ENCODE assay signal across 12 cellular contexts in the genomic region with DNA sequence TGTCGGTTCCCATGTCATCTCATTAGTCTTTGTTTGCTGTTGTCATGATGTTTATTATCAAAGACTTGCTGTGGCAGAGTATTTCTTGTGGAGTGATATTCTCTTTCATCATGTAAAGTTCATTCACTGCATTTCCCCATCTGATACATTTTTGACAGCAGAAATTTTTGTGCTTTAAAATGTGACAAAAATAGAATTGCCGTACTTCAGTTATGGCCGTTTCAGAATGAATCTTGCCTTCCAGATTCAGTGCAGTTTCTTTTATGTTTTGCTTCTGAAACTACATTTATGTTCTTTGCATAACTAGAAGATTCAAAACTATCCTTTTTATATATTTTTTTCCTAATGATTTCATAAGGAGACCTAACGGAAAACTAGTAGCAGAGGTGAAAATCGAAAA. TPM values are rescaled to one million over a fixed set of nuclear protein-coding genes. Genes with fewer than 3 reads are reported as not detected.
DNase-seq lines count a peak whose midpoint lies in the region; ATAC-seq and TF ChIP-seq lines count a peak whose summit lies in the region.
"Had no signal": no experiment of that assay in that cellular context is flagged by ENCODE, and none has a peak within 500 bp of the region (broad histone marks: within the 10 kb centered on the region; RNA-seq: fewer than 3 reads in every experiment).

No MANE protein-coding gene starts in this region.

- TF ChIP-seq CTCF in glutamatergic neuron (IDR thresholded peaks at IDR 0.05; ENCODE audit: partially characterized antibody, unreplicated experiment) = no peak

- H3K9me3 Mint-ChIP-seq in stimulated activated naive CD8-positive, alpha-beta T cell treated with anti-CD3 and anti-CD28 coated beads, Interleukin-15, Interleukin-2, amounts not matched to agents 100 ng/mL and 50 ng/mL, for 24 hours = no peaks in the 10 kb centered on the region
- H3K9me3 Mint-ChIP-seq in T-cell (no peaks in the 10 kb centered on the region), glutamatergic neuron (ENCODE audit: unreplicated experiment) (no peaks in the 10 kb centered on the region)

- H3K27ac Mint-ChIP-seq in stimulated activated naive CD8-positive, alpha-beta T cell treated with anti-CD3 and anti-CD28 coated beads, Interleukin-15, Interleukin-2, amounts not matched to agents 100 ng/mL and 50 ng/mL, for 24 hours = peak overlapping the region; percentile 94
- peak overlapping the region; percentile 88 to 91 for H3K27ac Mint-ChIP-seq in T-cell
- H3K27ac Mint-ChIP-seq in glutamatergic neuron (ENCODE audit: unreplicated experiment) = no peak overlapping the region

- peaks cover 67% of the 10 kb centered on the region for H3K36me3 Mint-ChIP-seq in stimulated activated naive CD8-positive, alpha-beta T cell treated with anti-CD3 and anti-CD28 coated beads, Interleukin-15, Interleukin-2, amounts not matched to agents 100 ng/mL and 50 ng/mL, for 24 hours (ENCODE audit: low read depth)
- peaks cover 34% of the 10 kb centered on the region for H3K36me3 Mint-ChIP-seq in T-cell
- H3K36me3 Mint-ChIP-seq in glutamatergic neuron (ENCODE audit: unreplicated experiment) = no peaks in the 10 kb centered on the region

- CTCF ChIA-PET in T-cell (lab: Charles Lee) = interaction anchor here in 1 of 2 donors (1.3 kb wide), 1 partner anchor 10 kb away, joined by 3 read pairs; the partner anchor contains the start of gene CSTF2

- peaks cover 29% of the 10 kb centered on the region for H3K4me1 Mint-ChIP-seq in stimulated activated naive CD8-positive, alpha-beta T cell treated with anti-CD3 and anti-CD28 coated beads, Interleukin-15, Interleukin-2, amounts not matched to agents 100 ng/mL and 50 ng/mL, for 24 hours (ENCODE audit: low read depth)
- H3K4me1 Mint-ChIP-seq in T-cell = peaks cover 7 to 22% (median 15%) of the 10 kb centered on the region in 3 donors
- no peaks in the 10 kb centered on the region for H3K4me1 Mint-ChIP-seq in glutamatergic neuron (ENCODE audit: low read depth, unreplicated experiment)

- no peak for DNase-seq in stimulated activated naive CD8-positive, alpha-beta T cell treated with anti-CD3 and anti-CD28 coated beads, Interleukin-15, Interleukin-2, amounts not matched to agents 100 U/mL and 50 U/mL, for 24 hours
- DNase-seq in T-cell (no peak), NCI-H1436 (lab: John Stamatoyannopoulos, UW) (no peak), glutamatergic neuron (no peak)
- no peak for DNase-seq in stimulated activated CD4-positive, alpha-beta T cell treated with anti-CD3 and anti-CD28 coated beads, Interleukin-12 subunit alpha, Interleukin-12 subunit beta, amount 100 ng/mL, for 4 hours
- DNase-seq: NCI-H510A, retina had no signal

- POLR2A ChIA-PET in T-cell (lab: Charles Lee) = interaction anchor here in 1 of 2 donors (0.9 kb wide), 1 partner anchor 10 kb away, joined by 3 read pairs; the partner anchor contains the start of gene CSTF2

- peak overlapping the region; percentile 79 for H3K4me3 Mint-ChIP-seq in stimulated activated naive CD8-positive, alpha-beta T cell treated with anti-CD3 and anti-CD28 coated beads, Interleukin-15, Interleukin-2, amounts not matched to agents 100 ng/mL and 50 ng/mL, for 24 hours
- H3K4me3 Mint-ChIP-seq in T-cell (peak overlapping the region in 2 of 3 donors; percentile 17 to 22), glutamatergic neuron (ENCODE audit: unreplicated experiment) (no peak overlapping the region)

- H3K27me3 Mint-ChIP-seq in stimulated activated naive CD8-positive, alpha-beta T cell treated with anti-CD3 and anti-CD28 coated beads, Interleukin-15, Interleukin-2, amounts not matched to agents 100 ng/mL and 50 ng/mL, for 24 hours = no peaks in the 10 kb centered on the region
- peaks cover 0 to 14% of the 10 kb centered on the region in 2 donors for H3K27me3 Mint-ChIP-seq in T-cell
- H3K27me3 Mint-ChIP-seq in glutamatergic neuron (ENCODE audit: unreplicated experiment) = no peaks in the 10 kb centered on the region

- ATAC-seq in stimulated activated naive CD8-positive, alpha-beta T cell treated with anti-CD3 and anti-CD28 coated beads, Interleukin-15, Interleukin-2, amounts not matched to agents 100 U/mL and 50 U/mL, for 24 hours = no peak
- ATAC-seq in HG02588 (IDR thresholded peaks at IDR 0.05; ENCODE audit: unreplicated experiment) = peak; percentile 32
- ATAC-seq in T-cell (replicated peaks in 1 of 4) = peak in 2 of 4 experiments; percentile 19 to 34
- no peak for ATAC-seq in SK-N-SH treated with all-trans-retinoic acid at 6 μM for 48 hours

TF ChIP-seq in SK-N-SH treated with all-trans-retinoic acid at 6 μM for 48 hours, 23 proteins besides CTCF, POLR2A, EP300 and RAD21:
- no peak for TF ChIP-seq ZNF8 (CRISPR knock-in tag; IDR thresholded peaks at IDR 0.05)
- TF ChIP-seq, protein P1, sequence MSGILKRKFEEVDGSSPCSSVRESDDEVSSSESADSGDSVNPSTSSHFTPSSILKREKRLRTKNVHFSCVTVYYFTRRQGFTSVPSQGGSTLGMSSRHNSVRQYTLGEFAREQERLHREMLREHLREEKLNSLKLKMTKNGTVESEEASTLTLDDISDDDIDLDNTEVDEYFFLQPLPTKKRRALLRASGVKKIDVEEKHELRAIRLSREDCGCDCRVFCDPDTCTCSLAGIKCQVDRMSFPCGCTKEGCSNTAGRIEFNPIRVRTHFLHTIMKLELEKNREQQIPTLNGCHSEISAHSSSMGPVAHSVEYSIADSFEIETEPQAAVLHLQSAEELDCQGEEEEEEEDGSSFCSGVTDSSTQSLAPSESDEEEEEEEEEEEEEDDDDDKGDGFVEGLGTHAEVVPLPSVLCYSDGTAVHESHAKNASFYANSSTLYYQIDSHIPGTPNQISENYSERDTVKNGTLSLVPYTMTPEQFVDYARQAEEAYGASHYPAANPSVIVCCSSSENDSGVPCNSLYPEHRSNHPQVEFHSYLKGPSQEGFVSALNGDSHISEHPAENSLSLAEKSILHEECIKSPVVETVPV (CRISPR knock-in tag; IDR thresholded peaks at IDR 0.05) = no peak
- TF ChIP-seq, protein P2, sequence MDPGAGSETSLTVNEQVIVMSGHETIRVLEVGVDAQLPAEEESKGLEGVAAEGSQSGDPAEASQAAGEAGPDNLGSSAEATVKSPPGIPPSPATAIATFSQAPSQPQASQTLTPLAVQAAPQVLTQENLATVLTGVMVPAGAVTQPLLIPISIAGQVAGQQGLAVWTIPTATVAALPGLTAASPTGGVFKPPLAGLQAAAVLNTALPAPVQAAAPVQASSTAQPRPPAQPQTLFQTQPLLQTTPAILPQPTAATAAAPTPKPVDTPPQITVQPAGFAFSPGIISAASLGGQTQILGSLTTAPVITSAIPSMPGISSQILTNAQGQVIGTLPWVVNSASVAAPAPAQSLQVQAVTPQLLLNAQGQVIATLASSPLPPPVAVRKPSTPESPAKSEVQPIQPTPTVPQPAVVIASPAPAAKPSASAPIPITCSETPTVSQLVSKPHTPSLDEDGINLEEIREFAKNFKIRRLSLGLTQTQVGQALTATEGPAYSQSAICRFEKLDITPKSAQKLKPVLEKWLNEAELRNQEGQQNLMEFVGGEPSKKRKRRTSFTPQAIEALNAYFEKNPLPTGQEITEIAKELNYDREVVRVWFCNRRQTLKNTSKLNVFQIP (CRISPR knock-in tag; IDR thresholded peaks at IDR 0.05; ENCODE audit: borderline replicate concordance, low read depth) = no peak
- no peak for TF ChIP-seq CREB5 (CRISPR knock-in tag; IDR thresholded peaks at IDR 0.05; ENCODE audit: low read depth)
- no peak for TF ChIP-seq ARNTL (CRISPR knock-in tag; IDR thresholded peaks at IDR 0.05; ENCODE audit: borderline replicate concordance, low read depth)
- TF ChIP-seq ZNF70 (CRISPR knock-in tag; IDR thresholded peaks at IDR 0.05) = no peak
- TF ChIP-seq ESRRG (CRISPR knock-in tag; IDR thresholded peaks at IDR 0.05) = no peak
- TF ChIP-seq ZFP30 (CRISPR knock-in tag; IDR thresholded peaks at IDR 0.05) = no peak
- no peak for TF ChIP-seq CSDC2 (CRISPR knock-in tag; IDR thresholded peaks at IDR 0.05)
- TF ChIP-seq ISL1 (CRISPR knock-in tag; IDR thresholded peaks at IDR 0.05) = no peak
- no peak for TF ChIP-seq ZFP3 (CRISPR knock-in tag; IDR thresholded peaks at IDR 0.05)
- TF ChIP-seq OSR1 (CRISPR knock-in tag; IDR thresholded peaks at IDR 0.05) = no peak
- no peak for TF ChIP-seq ZNF565 (CRISPR knock-in tag; conservative IDR thresholded peaks at IDR 0.05; ENCODE audit: low read depth)
- no peak for TF ChIP-seq RARB (CRISPR knock-in tag; IDR thresholded peaks at IDR 0.05)
- no peak for TF ChIP-seq BACH2 (CRISPR knock-in tag; IDR thresholded peaks at IDR 0.05; ENCODE audit: borderline replicate concordance)
- no peak for TF ChIP-seq TOX (CRISPR knock-in tag; IDR thresholded peaks at IDR 0.05; ENCODE audit: borderline replicate concordance)
- no peak for TF ChIP-seq TCF4 (CRISPR knock-in tag; IDR thresholded peaks at IDR 0.05; ENCODE audit: borderline replicate concordance)

RNA-seq across cellular contexts. Expression of gene CSTF2, which starts 10.0 kb away (rescaled TPM):
- total RNA-seq in T-cell (10 to 100 TPM in 4 of 5 donors, 1 to 10 TPM in 1; 9.3 to 17.7 (median 15.0) TPM), glutamatergic neuron (ENCODE audit: unreplicated experiment) (17.2 TPM)

RNA-seq across cellular contexts. Expression of gene NOX1, which starts 44.0 kb away (rescaled TPM):
- total RNA-seq in T-cell (not detected), glutamatergic neuron (ENCODE audit: unreplicated experiment) (not detected)
- total RNA-seq: glomerular endothelial cell, lung microvascular endothelial cell had no signal
